8 cellular contexts compared by ENCODE assay signal in the genomic region with DNA sequence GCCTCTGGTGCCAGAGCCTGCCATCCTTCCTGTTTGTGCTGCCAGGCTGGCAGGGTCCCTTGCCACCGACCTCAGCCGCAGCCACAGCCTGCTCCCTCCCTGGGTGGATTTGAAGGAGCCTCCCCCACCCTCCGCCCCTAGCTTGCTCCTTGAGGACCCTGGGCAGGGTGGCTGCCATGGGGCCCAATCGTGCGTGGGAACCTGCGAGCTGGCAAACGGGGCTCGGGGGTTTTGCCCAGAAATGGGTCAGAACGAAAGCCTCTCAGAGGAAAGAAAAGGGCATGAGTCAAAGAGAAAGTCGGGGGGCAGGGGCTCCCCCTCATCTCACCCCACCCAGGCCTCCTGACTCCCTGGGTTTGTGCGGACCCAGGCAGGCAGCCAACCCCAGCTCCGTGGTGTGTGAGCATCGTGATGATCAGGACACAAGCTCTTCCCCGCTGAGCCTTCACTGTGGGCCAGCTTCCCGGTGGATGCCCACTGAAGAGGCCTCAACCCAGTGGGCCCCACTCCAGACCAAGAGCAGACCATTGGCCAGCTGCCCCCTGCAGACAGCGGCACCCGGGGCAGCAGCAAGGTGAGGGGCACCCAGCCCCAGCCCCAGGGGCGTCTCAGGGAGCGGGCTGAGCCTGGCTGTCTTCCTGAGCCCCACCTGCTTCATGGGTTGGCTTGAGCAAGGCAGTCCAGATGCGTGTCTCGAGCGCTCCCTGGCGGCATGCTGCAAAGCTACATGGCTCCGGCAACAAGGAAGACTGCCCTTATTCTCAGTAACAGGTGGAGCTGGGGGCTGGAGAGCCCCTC. TPM values are rescaled to one million over a fixed set of nuclear protein-coding genes. Genes with fewer than 3 reads are reported as not detected.
DNase-seq lines count a peak whose midpoint lies in the region; ATAC-seq and TF ChIP-seq lines count a peak whose summit lies in the region.

No MANE protein-coding gene starts in this region.

- H2AFZ ChIP-seq in DND-41 (ENCODE audit: low read depth, low read length): 0 out of 2 replicates have a peak overlapping the region, but pooled peaks have one; percentile 34

- peak; percentile 82 for DNase-seq in DND-41
- peak; percentile 69 for DNase-seq in NCI-H2227 treated with DMSO at 0.1 percent for 48 hours (lab: John Stamatoyannopoulos, UW)
- peak; percentile 90 for DNase-seq in WERI-Rb-1
- peak; percentile 68 for DNase-seq in brain microvascular endothelial cell
- peak; percentile 85 for DNase-seq in inferior parietal cortex (ENCODE audit: extremely low spot score)
- peak; percentile 97 for DNase-seq in spleen

- H4K20me1 ChIP-seq in DND-41 (ENCODE audit: insufficient read depth, low read length): peaks cover 16% of the 10 kb centered on the region

- no peaks in the 10 kb centered on the region for H3K79me2 ChIP-seq in DND-41 (ENCODE audit: insufficient read depth, low read length)

- peak in 1 of 3 donors; percentile 20 for TF ChIP-seq POLR2A in spleen (IDR thresholded peaks at IDR 0.05)

- peak; percentile 97 for ATAC-seq in DND-41 (ENCODE audit: insufficient read depth, low read depth)
- peak; percentile 43 for ATAC-seq in HG02588 (IDR thresholded peaks at IDR 0.05; ENCODE audit: unreplicated experiment)
- no peak for ATAC-seq in HG02885 (IDR thresholded peaks at IDR 0.05; ENCODE audit: poor library complexity, unreplicated experiment)

- no peaks in the 10 kb centered on the region for H3K9me3 ChIP-seq in DND-41 (ENCODE audit: insufficient read depth, low read length, severe bottlenecking)
- H3K9me3 ChIP-seq in WERI-Rb-1 (ENCODE audit: severe bottlenecking): no peaks in the 10 kb centered on the region
- H3K9me3 ChIP-seq in spleen: no peaks in the 10 kb centered on the region

- TF ChIP-seq CTCF in DND-41 (IDR thresholded peaks at IDR 0.05; ENCODE audit: borderline replicate concordance, extremely low read depth, low read length, poor library complexity, severe bottlenecking) (peak; percentile 92), WERI-Rb-1 (IDR thresholded peaks at IDR 0.05; ENCODE audit: low read depth, low read length) (peak; percentile 96), brain microvascular endothelial cell (IDR thresholded peaks at IDR 0.05; ENCODE audit: low read depth, low read length, missing control alignments) (peak; percentile 98), spleen (IDR thresholded peaks at IDR 0.05 in 8 of 11, conservative IDR thresholded peaks at IDR 0.05 in 3 of 11) (peak; percentile 85 to 97 (median 94))

- in situ Hi-C loops in brain microvascular endothelial cell (cut with HindIII; ENCODE audit: low pct_ligation_motif_present, low sequenced_read_pairs): loop anchor here (25.0 kb wide), 2 partner anchors 98 to 223 kb away; partner anchors contain the start of genes C8G, FBXW5 and RABL6

- intact Hi-C loops in spleen (cut with DNase I; ENCODE audit: low total_unique reads): loop anchor here (5.0 to 10.0 kb wide), 2 partner anchors 90 to 248 kb away; partner anchors contain the start of genes C8G and FBXW5

- H3K4me3 ChIP-seq in DND-41 (ENCODE audit: low read depth in 1 of 2, low read length in 2 of 2) (no peak overlapping the region), WERI-Rb-1 (ENCODE audit: low read depth, low read length) (peak overlapping the region; percentile 9; the same call in 1 of the 2 replicates), brain microvascular endothelial cell (ENCODE audit: low read depth, low read length) (no peak overlapping the region), spleen (peak overlapping the region in 7 of 8 donors; percentile 4 to 86 (median 31))

- WGBS in spleen, 5 donors: 1 to 8% (median 4%) methylated on average over 16 to 24 of the region's 24 CpGs

- H3K4me2 ChIP-seq in DND-41 (ENCODE audit: insufficient read depth, low read length): peak overlapping the region; percentile 41

- H3K4me1 ChIP-seq in DND-41 (ENCODE audit: insufficient read depth, low read length) (peaks cover 11% of the 10 kb centered on the region), spleen (peaks cover 39 to 72% (median 59%) of the 10 kb centered on the region in 6 donors)

- no peaks in the 10 kb centered on the region for H3K36me3 ChIP-seq in DND-41 (ENCODE audit: insufficient read depth, low read length)
- peaks cover 18% of the 10 kb centered on the region for H3K36me3 ChIP-seq in WERI-Rb-1
- H3K36me3 ChIP-seq in brain microvascular endothelial cell (replicated peaks): peaks cover 14% of the 10 kb centered on the region
- peaks cover 0 to 33% (median 10%) of the 10 kb centered on the region in 6 donors for H3K36me3 ChIP-seq in spleen

- H3K27me3 ChIP-seq in DND-41 (ENCODE audit: insufficient read depth, low read length, poor library complexity): peaks cover 9% of the 10 kb centered on the region
- no peaks in the 10 kb centered on the region for H3K27me3 ChIP-seq in WERI-Rb-1 (ENCODE audit: insufficient read depth, low read depth, severe bottlenecking)
- no peaks in the 10 kb centered on the region for H3K27me3 ChIP-seq in brain microvascular endothelial cell (replicated peaks)
- H3K27me3 ChIP-seq in spleen (replicated peaks in 1 of 7): peaks cover 0 to 12% (median 0%) of the 10 kb centered on the region in 7 donors

- H3K9ac ChIP-seq in DND-41 (ENCODE audit: low read depth, low read length): no peak overlapping the region

- H3K27ac ChIP-seq in DND-41 (ENCODE audit: low read length) (no peak overlapping the region), WERI-Rb-1 (no peak overlapping the region), brain microvascular endothelial cell (no peak overlapping the region), spleen (peak overlapping the region; percentile 80 to 94 (median 84))

RNA-seq across cellular contexts. Expression of gene FUT7, which starts 3.0 kb away (rescaled TPM):
- 10 to 100 TPM in 2 of 7 donors, 1 to 10 TPM in 5; 5.5 to 14.9 (median 6.7) TPM for total RNA-seq in spleen
- polyA plus RNA-seq in spleen: 1 to 10 TPM; 4.0 to 6.9 (median 4.8) TPM

RNA-seq across cellular contexts. Expression of gene ABCA2, which starts 6.9 kb away (rescaled TPM):
- total RNA-seq in spleen: 10 to 100 TPM; 36.3 to 97.5 (median 59.0) TPM
- polyA plus RNA-seq in spleen: 10 to 100 TPM; 11.9 to 38.6 (median 19.6) TPM

RNA-seq across cellular contexts. Expression of gene NPDC1, which starts 11.1 kb away (rescaled TPM):
- 100 to 1,000 TPM in 5 of 7 donors, 10 to 100 TPM in 2; 86.3 to 197 (median 111) TPM for total RNA-seq in spleen
- polyA plus RNA-seq in spleen: 100 to 1,000 TPM; 104 to 358 (median 256) TPM

RNA-seq across cellular contexts. Expression of gene ENTPD2, which starts 19.0 kb away (rescaled TPM):
- total RNA-seq in spleen: under 1 TPM in 2 of 7 donors, not detected in 5; 0.32 to 0.40 TPM
- polyA plus RNA-seq in spleen: under 1 TPM in 2 of 3 donors, not detected in 1; 0.11 to 0.58 TPM

RNA-seq across cellular contexts. Expression of gene SAPCD2, which starts 35.4 kb away (rescaled TPM):
- 1 to 10 TPM; 2.1 to 6.5 (median 3.0) TPM for total RNA-seq in spleen
- polyA plus RNA-seq in spleen: 1 to 10 TPM in 2 of 3 donors, under 1 TPM in 1; 0.76 to 2.5 (median 2.4) TPM

Comparison
In these comparisons a context has a peak if more than half of its experiments do, and no peak if none do; other contexts are left out.
1. H3K27ac ChIP-seq: peak in spleen (8 of 8); none in DND-41 (single experiment), WERI-Rb-1 (single experiment) and brain microvascular endothelial cell (single experiment).
2. H3K4me3 ChIP-seq: peak in WERI-Rb-1 (single experiment) and spleen (7 of 8); none in DND-41 (0 of 2) and brain microvascular endothelial cell (single experiment).
3. Peak in every context shown above with its lines, with median percentiles within 50 percentile points of each other: DNase-seq and CTCF ChIP-seq.